1 cellular context compared by ENCODE assay signal in genomic region chr1:23797478-23798448, GRCh38.
TF ChIP-seq lines count a peak whose summit lies in the region.

No MANE protein-coding gene starts in this region.

TF ChIP-seq in GM12878, 131 proteins besides CTCF, POLR2A, EP300 and RAD21:
- no peak for TF ChIP-seq YY1 (IDR thresholded peaks at IDR 0.05; ENCODE audit: low read depth, low read length)
- TF ChIP-seq ZNF687 (IDR thresholded peaks at IDR 0.05), result no peak
TF ChIP-seq in GM12878: peak in this region for 0.
